Comparison of ENCODE assay signal across 17 cellular contexts in genomic region chr18:51165296-51165695, GRCh38. TPM values are rescaled to one million over a fixed set of nuclear protein-coding genes. Genes with fewer than 3 reads are reported as not detected.
DNase-seq lines count a peak whose midpoint lies in the region; ATAC-seq and TF ChIP-seq lines count a peak whose summit lies in the region.
"Had no signal": no experiment of that assay in that cellular context is flagged by ENCODE, and none has a peak within 500 bp of the region (broad histone marks: within the 10 kb centered on the region; RNA-seq: fewer than 3 reads in every experiment).

No MANE protein-coding gene starts in this region.

- no peak for TF ChIP-seq EP300 in upper lobe of left lung (IDR thresholded peaks at IDR 0.05)

- H3K27me3 ChIP-seq in mesendoderm (ENCODE audit: insufficient read depth, low read length, poor library complexity) (no peaks in the 10 kb centered on the region), upper lobe of left lung (no peaks in the 10 kb centered on the region)
- H3K27me3 ChIP-seq: SJCRH30 had no signal

- H3K4me1 ChIP-seq in mesendoderm (ENCODE audit: control insufficient read depth, low read depth, low read length) (peaks cover 2% of the 10 kb centered on the region), upper lobe of left lung (no peaks in the 10 kb centered on the region)
- H3K4me1 ChIP-seq: SJCRH30 had no signal

- TF ChIP-seq POLR2A in upper lobe of left lung (IDR thresholded peaks at IDR 0.05), result no peak

- H3K27ac ChIP-seq in RWPE1, result peak overlapping the region; percentile 19; the same call in 1 of the 2 replicates
- H3K27ac ChIP-seq in mesendoderm (ENCODE audit: low read depth, low read length), result peak overlapping the region; percentile 41
- H3K27ac ChIP-seq in upper lobe of left lung, result no peak overlapping the region
- H3K27ac ChIP-seq: GM23248, SJCRH30 had no signal

- H4K8ac ChIP-seq in mesendoderm (ENCODE audit: low read depth, low read length), result no peak overlapping the region

- no peak overlapping the region for H3K4ac ChIP-seq in mesendoderm (ENCODE audit: low read depth, low read length)

- H3K4me3 ChIP-seq in mesendoderm (ENCODE audit: low read length), result no peak overlapping the region
- no peak overlapping the region for H3K4me3 ChIP-seq in upper lobe of left lung
- H3K4me3 ChIP-seq: GM23248, SJCRH30 had no signal

- no peak overlapping the region for H2BK15ac ChIP-seq in mesendoderm (replicated peaks; ENCODE audit: low read depth)

- no peak overlapping the region for H3K4me3 Mint-ChIP-seq in stimulated activated naive CD8-positive, alpha-beta T cell treated with anti-CD3 and anti-CD28 coated beads, Interleukin-15, Interleukin-2, amounts not matched to agents 100 ng/mL and 50 ng/mL, for 24 hours
- no peak overlapping the region for H3K4me3 Mint-ChIP-seq in stimulated activated naive CD8-positive, alpha-beta T cell treated with anti-CD3 and anti-CD28 coated beads, Interleukin-15, amount 100 ng/mL, for 72 hours
- H3K4me3 Mint-ChIP-seq: CD4-positive, CD25-positive, alpha-beta regulatory T cell; HFFc6 had no signal

- no peaks in the 10 kb centered on the region for H3K36me3 Mint-ChIP-seq in stimulated activated naive CD8-positive, alpha-beta T cell treated with anti-CD3 and anti-CD28 coated beads, Interleukin-15, Interleukin-2, amounts not matched to agents 100 ng/mL and 50 ng/mL, for 24 hours (ENCODE audit: low read depth)
- H3K36me3 Mint-ChIP-seq: CD4-positive, CD25-positive, alpha-beta regulatory T cell had no signal

- no peaks in the 10 kb centered on the region for H3K9me3 Mint-ChIP-seq in stimulated activated naive CD8-positive, alpha-beta T cell treated with anti-CD3 and anti-CD28 coated beads, Interleukin-15, Interleukin-2, amounts not matched to agents 100 ng/mL and 50 ng/mL, for 24 hours
- no peaks in the 10 kb centered on the region for H3K9me3 Mint-ChIP-seq in stimulated activated naive CD8-positive, alpha-beta T cell treated with anti-CD3 and anti-CD28 coated beads, Interleukin-15, amount 100 ng/mL, for 72 hours
- H3K9me3 Mint-ChIP-seq: CD4-positive, CD25-positive, alpha-beta regulatory T cell; HFFc6 had no signal

- no peak overlapping the region for H3K18ac ChIP-seq in mesendoderm (ENCODE audit: low read length)

- CTCF ChIA-PET in RWPE1 (lab: Yijun Ruan, JAX), result no interaction called here

- no peak for ATAC-seq in stimulated activated naive CD8-positive, alpha-beta T cell treated with anti-CD3 and anti-CD28 coated beads, Interleukin-15, amount 100 ng/mL, for 72 hours
- no peak for ATAC-seq in HG03108 (IDR thresholded peaks at IDR 0.05; ENCODE audit: unreplicated experiment)
- no peak for ATAC-seq in upper lobe of left lung (ENCODE audit: low FRiP score in 2 of 2)
- ATAC-seq in HG03139 (IDR thresholded peaks at IDR 0.05; ENCODE audit: unreplicated experiment), result no peak

- H3K27me3 Mint-ChIP-seq in stimulated activated naive CD8-positive, alpha-beta T cell treated with anti-CD3 and anti-CD28 coated beads, Interleukin-15, Interleukin-2, amounts not matched to agents 100 ng/mL and 50 ng/mL, for 24 hours, result no peaks in the 10 kb centered on the region
- H3K27me3 Mint-ChIP-seq in stimulated activated naive CD8-positive, alpha-beta T cell treated with anti-CD3 and anti-CD28 coated beads, Interleukin-15, amount 100 ng/mL, for 72 hours, result no peaks in the 10 kb centered on the region

- H3K79me1 ChIP-seq in mesendoderm (ENCODE audit: low read length), result no peaks in the 10 kb centered on the region

- H2BK5ac ChIP-seq in mesendoderm (ENCODE audit: low read length), result no peak overlapping the region

- TF ChIP-seq CTCF in RWPE1 (conservative IDR thresholded peaks at IDR 0.05; ENCODE audit: low read depth), result no peak
- TF ChIP-seq CTCF in upper lobe of left lung (IDR thresholded peaks at IDR 0.05), result no peak

- H3K56ac ChIP-seq in mesendoderm (ENCODE audit: low read length), result peak overlapping the region; percentile 36

- peaks cover 52% of the 10 kb centered on the region for H3K4me1 Mint-ChIP-seq in stimulated activated naive CD8-positive, alpha-beta T cell treated with anti-CD3 and anti-CD28 coated beads, Interleukin-15, Interleukin-2, amounts not matched to agents 100 ng/mL and 50 ng/mL, for 24 hours (ENCODE audit: low read depth)
- peaks cover 44% of the 10 kb centered on the region for H3K4me1 Mint-ChIP-seq in stimulated activated naive CD8-positive, alpha-beta T cell treated with anti-CD3 and anti-CD28 coated beads, Interleukin-15, amount 100 ng/mL, for 72 hours

- H3K4me2 ChIP-seq in mesendoderm (ENCODE audit: low read length), result no peak overlapping the region

- no CpG with 5 or more reads among the region's 2 CpGs for WGBS in mesendoderm (ENCODE audit: extremely low coverage, insufficient coverage, low lambda C conversion rate)
- WGBS in upper lobe of left lung, 2 donors, result 89 to 100% methylated on average over 2 of the region's 2 CpGs

- H3K36me3 ChIP-seq in mesendoderm (ENCODE audit: control insufficient read depth, insufficient read depth, low read length), result no peaks in the 10 kb centered on the region
- no peaks in the 10 kb centered on the region for H3K36me3 ChIP-seq in upper lobe of left lung

- H3K79me2 ChIP-seq in mesendoderm (ENCODE audit: control insufficient read depth, insufficient read depth, low read length), result no peaks in the 10 kb centered on the region

- POLR2A ChIA-PET in RWPE1 (lab: Yijun Ruan, JAX; ENCODE audit: low non-redundant PET), result no interaction called here

- H4K5ac ChIP-seq in mesendoderm (ENCODE audit: low read length), result no peak overlapping the region

- no peaks in the 10 kb centered on the region for H3K9me3 ChIP-seq in upper lobe of left lung
- H3K9me3 ChIP-seq: SJCRH30 had no signal

- H3K23ac ChIP-seq in mesendoderm (ENCODE audit: low read length), result no peak overlapping the region

- peak overlapping the region; percentile 76 for H3K27ac Mint-ChIP-seq in stimulated activated naive CD8-positive, alpha-beta T cell treated with anti-CD3 and anti-CD28 coated beads, Interleukin-15, Interleukin-2, amounts not matched to agents 100 ng/mL and 50 ng/mL, for 24 hours
- H3K27ac Mint-ChIP-seq in stimulated activated naive CD8-positive, alpha-beta T cell treated with anti-CD3 and anti-CD28 coated beads, Interleukin-15, amount 100 ng/mL, for 72 hours, result no peak overlapping the region
- H3K27ac Mint-ChIP-seq: CD4-positive, CD25-positive, alpha-beta regulatory T cell; HFFc6 had no signal

- H2AK5ac ChIP-seq in mesendoderm (ENCODE audit: low read length), result no peak overlapping the region

- H3K9ac ChIP-seq in mesendoderm (ENCODE audit: low read length), result no peak overlapping the region
- H3K9ac ChIP-seq: GM23248 had no signal

- no peak overlapping the region for H2BK120ac ChIP-seq in mesendoderm (ENCODE audit: low read depth, low read length)

- no peak for DNase-seq in stimulated activated naive CD8-positive, alpha-beta T cell treated with anti-CD3 and anti-CD28 coated beads, Interleukin-15, amount 100 ng/mL, for 72 hours
- DNase-seq in RWPE1 (ENCODE audit: low spot score), result no peak
- DNase-seq in mesendoderm, result no peak
- DNase-seq in upper lobe of left lung, result no peak
- no peak for DNase-seq in SHP77 (lab: John Stamatoyannopoulos, UW)
- DNase-seq: AML-193; CD4-positive, CD25-positive, alpha-beta regulatory T cell; DMS79; GM23248; HFFc6; NCI-H1417; NCI-H1930; NCI-H510A treated with DMSO at 0.1 percent for 48 hours; SJCRH30 had no signal

RNA-seq across cellular contexts. Expression of gene MEX3C, which starts 32.2 kb away (rescaled TPM):
- polyA plus RNA-seq in mesendoderm (2013, experiment 1 of 2), result 81.5 TPM
- 82.9 TPM for polyA plus RNA-seq in mesendoderm (2013, experiment 2 of 2)
- total RNA-seq in upper lobe of left lung, result 10 to 100 TPM; 12.2 to 30.7 (median 19.2) TPM

Comparison
In these comparisons a context has a peak if more than half of its experiments do, and no peak if none do; other contexts are left out.
1. H3K27ac ChIP-seq: peak in RWPE1 (single experiment) and mesendoderm (single experiment); none in upper lobe of left lung (0 of 4).